Comparison of ENCODE assay signal across 20 cellular contexts in genomic region chr1:63634471-63634870, GRCh38.
"Had no signal": no experiment of that assay in that cellular context is flagged by ENCODE, and none has a peak within 500 bp of the region (broad histone marks: within the 10 kb centered on the region; RNA-seq: fewer than 3 reads in every experiment).

No MANE protein-coding gene starts in this region.

- H3K27me3 Mint-ChIP-seq: activated CD8-positive, alpha-beta T cell treated with anti-CD3 and anti-CD28 coated beads for 36 hours; activated naive CD8-positive, alpha-beta T cell treated with anti-CD3 and anti-CD28 coated beads, Interleukin-2, amount 50 U/mL, for 24 hours; activated T-cell treated with anti-CD3 and anti-CD28 coated beads, Interleukin-2, amount 50 U/mL, for 24 hours; effector memory CD8-positive, alpha-beta T cell had no signal

- H3K9me3 Mint-ChIP-seq: activated CD8-positive, alpha-beta T cell treated with anti-CD3 and anti-CD28 coated beads for 36 hours; activated naive CD4-positive, alpha-beta T cell treated with anti-CD3 and anti-CD28 coated beads for 36 hours; activated naive CD8-positive, alpha-beta T cell treated with anti-CD3 and anti-CD28 coated beads, Interleukin-2, amount 50 U/mL, for 24 hours; activated T-cell treated with anti-CD3 and anti-CD28 coated beads, Interleukin-2, amount 50 U/mL, for 24 hours; activated T-helper 2 cell treated with anti-CD3 and anti-CD28 coated beads, Interferon-gamma antibody, Interleukin-2, Interleukin-4, amounts not matched to agents 10 μg/mL and 5 μg/mL and 100 μg/mL, durations not matched to agents 14 hours and 24 hours and 36 hours; effector memory CD8-positive, alpha-beta T cell; neural crest cell; stimulated activated effector memory CD8-positive, alpha-beta T cell treated with anti-CD3 and anti-CD28 coated beads, Interleukin-12 subunit alpha, Interleukin-12 subunit beta, amount 100 ng/mL, for 72 hours had no signal

- H3K4me1 Mint-ChIP-seq: stimulated activated effector memory CD8-positive, alpha-beta T cell treated with anti-CD3 and anti-CD28 coated beads, Interleukin-12 subunit alpha, Interleukin-12 subunit beta, amount 100 ng/mL, for 72 hours had no signal

- DNase-seq: activated CD4-positive, alpha-beta T cell treated with anti-CD3 and anti-CD28 coated beads for 48 hours; activated CD4-positive, CD25-positive, alpha-beta regulatory T cell; activated CD8-positive, alpha-beta T cell treated with anti-CD3 and anti-CD28 coated beads for 36 hours; activated naive CD4-positive, alpha-beta T cell treated with anti-CD3 and anti-CD28 coated beads for 36 hours; activated naive CD8-positive, alpha-beta T cell treated with anti-CD3 and anti-CD28 coated beads, Interleukin-2, amount 50 U/mL, for 24 hours; activated T-cell treated with anti-CD3 and anti-CD28 coated beads, Interleukin-2, amount 50 U/mL, for 24 hours; effector memory CD8-positive, alpha-beta T cell; foreskin fibroblast; glutamatergic neuron; hippocampal formation; left ventricle myocardium superior; psoas muscle; right lobe of liver; stimulated activated CD4-positive, alpha-beta T cell treated with anti-CD3 and anti-CD28 coated beads, Interleukin-4, amount 100 ng/mL, for 24 hours; T-helper 1 cell; T-helper 9 cell; upper lobe of left lung had no signal

- H3K4me3 Mint-ChIP-seq: activated CD8-positive, alpha-beta T cell treated with anti-CD3 and anti-CD28 coated beads for 36 hours; activated naive CD4-positive, alpha-beta T cell treated with anti-CD3 and anti-CD28 coated beads for 36 hours; activated naive CD8-positive, alpha-beta T cell treated with anti-CD3 and anti-CD28 coated beads, Interleukin-2, amount 50 U/mL, for 24 hours; activated T-cell treated with anti-CD3 and anti-CD28 coated beads, Interleukin-2, amount 50 U/mL, for 24 hours; effector memory CD8-positive, alpha-beta T cell; neural crest cell; stimulated activated effector memory CD8-positive, alpha-beta T cell treated with anti-CD3 and anti-CD28 coated beads, Interleukin-12 subunit alpha, Interleukin-12 subunit beta, amount 100 ng/mL, for 72 hours had no signal

- H3K27ac Mint-ChIP-seq: activated CD8-positive, alpha-beta T cell treated with anti-CD3 and anti-CD28 coated beads for 36 hours; activated naive CD4-positive, alpha-beta T cell treated with anti-CD3 and anti-CD28 coated beads for 36 hours; activated naive CD8-positive, alpha-beta T cell treated with anti-CD3 and anti-CD28 coated beads, Interleukin-2, amount 50 U/mL, for 24 hours; activated T-cell treated with anti-CD3 and anti-CD28 coated beads, Interleukin-2, amount 50 U/mL, for 24 hours; activated T-helper 2 cell treated with anti-CD3 and anti-CD28 coated beads, Interferon-gamma antibody, Interleukin-2, Interleukin-4, amounts not matched to agents 10 μg/mL and 5 μg/mL and 100 μg/mL, durations not matched to agents 14 hours and 24 hours and 36 hours; effector memory CD8-positive, alpha-beta T cell; stimulated activated effector memory CD8-positive, alpha-beta T cell treated with anti-CD3 and anti-CD28 coated beads, Interleukin-12 subunit alpha, Interleukin-12 subunit beta, amount 100 ng/mL, for 72 hours had no signal
